1 cellular context compared by ENCODE assay signal in genomic region chr1:67612690-67613322, GRCh38.
TF ChIP-seq lines count a peak whose summit lies in the region.

No MANE protein-coding gene starts in this region.

TF ChIP-seq in K562, 482 proteins besides CTCF, POLR2A, EP300 and RAD21 (continued from another document):
- TF ChIP-seq PRDM10 (IDR thresholded peaks at IDR 0.05; ENCODE audit: partially characterized antibody) (no peak), MCM2 (IDR thresholded peaks at IDR 0.05; ENCODE audit: low read depth) (no peak), ESRRA (IDR thresholded peaks at IDR 0.05; ENCODE audit: borderline replicate concordance, low read depth) (no peak)
- TF ChIP-seq, protein P1, sequence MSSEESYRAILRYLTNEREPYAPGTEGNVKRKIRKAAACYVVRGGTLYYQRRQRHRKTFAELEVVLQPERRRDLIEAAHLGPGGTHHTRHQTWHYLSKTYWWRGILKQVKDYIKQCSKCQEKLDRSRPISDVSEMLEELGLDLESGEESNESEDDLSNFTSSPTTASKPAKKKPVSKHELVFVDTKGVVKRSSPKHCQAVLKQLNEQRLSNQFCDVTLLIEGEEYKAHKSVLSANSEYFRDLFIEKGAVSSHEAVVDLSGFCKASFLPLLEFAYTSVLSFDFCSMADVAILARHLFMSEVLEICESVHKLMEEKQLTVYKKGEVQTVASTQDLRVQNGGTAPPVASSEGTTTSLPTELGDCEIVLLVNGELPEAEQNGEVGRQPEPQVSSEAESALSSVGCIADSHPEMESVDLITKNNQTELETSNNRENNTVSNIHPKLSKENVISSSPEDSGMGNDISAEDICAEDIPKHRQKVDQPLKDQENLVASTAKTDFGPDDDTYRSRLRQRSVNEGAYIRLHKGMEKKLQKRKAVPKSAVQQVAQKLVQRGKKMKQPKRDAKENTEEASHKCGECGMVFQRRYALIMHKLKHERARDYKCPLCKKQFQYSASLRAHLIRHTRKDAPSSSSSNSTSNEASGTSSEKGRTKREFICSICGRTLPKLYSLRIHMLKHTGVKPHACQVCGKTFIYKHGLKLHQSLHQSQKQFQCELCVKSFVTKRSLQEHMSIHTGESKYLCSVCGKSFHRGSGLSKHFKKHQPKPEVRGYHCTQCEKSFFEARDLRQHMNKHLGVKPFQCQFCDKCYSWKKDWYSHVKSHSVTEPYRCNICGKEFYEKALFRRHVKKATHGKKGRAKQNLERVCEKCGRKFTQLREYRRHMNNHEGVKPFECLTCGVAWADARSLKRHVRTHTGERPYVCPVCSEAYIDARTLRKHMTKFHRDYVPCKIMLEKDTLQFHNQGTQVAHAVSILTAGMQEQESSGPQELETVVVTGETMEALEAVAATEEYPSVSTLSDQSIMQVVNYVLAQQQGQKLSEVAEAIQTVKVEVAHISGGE (CRISPR knock-in tag; IDR thresholded peaks at IDR 0.05), result no peak
